ENCODE assay signal across 1 cellular context in genomic region chr20:3751664-3752385, GRCh38.
TF ChIP-seq lines count a peak whose summit lies in the region.

No MANE protein-coding gene starts in this region.

TF ChIP-seq in GM12878, 131 proteins besides CTCF, POLR2A, EP300 and RAD21:
- TF ChIP-seq PKNOX1 (IDR thresholded peaks at IDR 0.05) (no peak), EZH2 (IDR thresholded peaks at IDR 0.05; ENCODE audit: borderline replicate concordance, control insufficient read depth, low read depth, low read length) (no peak), MEF2B (IDR thresholded peaks at IDR 0.05; ENCODE audit: partially characterized antibody, poor library complexity, severe bottlenecking) (peak; percentile 39), SP1 (IDR thresholded peaks at IDR 0.05; ENCODE audit: low read depth, low read length) (no peak), IKZF1 (conservative IDR thresholded peaks at IDR 0.05) (no peak)
